In the genomic region with DNA sequence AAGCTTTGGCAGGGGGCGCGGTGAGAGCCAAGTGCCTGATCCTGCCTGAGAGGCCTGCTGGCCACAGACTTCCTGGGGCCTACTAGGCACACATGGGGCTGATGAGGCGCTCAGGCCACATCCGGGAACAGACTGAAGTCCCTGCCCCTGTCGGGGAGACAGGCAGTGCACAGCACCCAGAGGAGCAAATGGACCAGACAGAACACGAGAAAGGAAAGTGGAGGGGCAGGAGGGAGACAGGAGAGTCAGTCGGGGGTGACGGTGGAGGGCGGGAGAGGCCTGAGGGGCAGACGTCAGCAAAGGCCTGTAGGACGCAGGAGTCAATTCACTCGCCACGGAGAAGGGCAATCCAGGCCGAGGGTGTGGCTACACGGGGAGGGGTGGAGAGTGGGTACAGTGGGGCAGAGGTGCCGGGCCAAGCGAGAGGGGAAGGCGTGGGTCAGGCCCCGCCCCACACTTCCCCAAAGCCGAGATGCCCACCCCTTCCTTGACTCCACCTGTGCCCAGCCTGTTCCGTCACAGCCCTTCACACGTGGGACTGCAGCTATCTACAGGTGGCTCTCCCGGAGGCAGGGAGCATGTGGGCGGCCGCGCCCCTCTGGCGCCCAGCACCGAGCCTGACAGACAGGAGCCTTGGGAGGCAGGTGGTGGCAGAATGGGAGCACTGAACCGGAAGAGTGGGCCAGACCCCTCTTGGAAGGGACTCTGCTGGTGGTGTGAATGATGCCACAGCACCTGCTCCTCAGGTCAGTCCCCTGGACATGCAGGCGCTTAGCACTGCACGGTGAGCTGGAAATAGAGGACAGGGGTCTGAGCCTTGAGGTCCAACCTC, we compare ENCODE assay signal across 13 cellular contexts. TPM values are rescaled to one million over a fixed set of nuclear protein-coding genes. Genes with fewer than 3 reads are reported as not detected.
A peak's percentile ranks its signal among the peaks of the same experiment; 100 is the strongest.
DNase-seq lines count a peak whose midpoint lies in the region; ATAC-seq, FAIRE-seq and TF ChIP-seq lines count a peak whose summit lies in the region.
"Had no signal": no experiment of that assay in that cellular context is flagged by ENCODE, and none has a peak within 500 bp of the region (broad histone marks: within the 10 kb centered on the region; RNA-seq: fewer than 3 reads in every experiment).

No MANE protein-coding gene starts in this region.

- H3K9ac ChIP-seq in DND-41 (ENCODE audit: low read depth, low read length) (no peak overlapping the region), SK-N-SH (no peak overlapping the region)

- H3K4me2 ChIP-seq in DND-41 (ENCODE audit: insufficient read depth, low read length) (no peak overlapping the region), SK-N-SH (no peak overlapping the region)

- H3K4me3 ChIP-seq in DND-41 (ENCODE audit: low read depth in 1 of 2, low read length in 2 of 2) (no peak overlapping the region), SK-N-SH (ENCODE audit: low read depth in 2 of 2, low read length in 1 of 2) (no peak overlapping the region), pancreas (no peak overlapping the region)
- H3K4me3 ChIP-seq in effector memory CD4-positive, alpha-beta T cell (ENCODE audit: insufficient read depth, low read depth, low read length, poor library complexity, severe bottlenecking), result no peak overlapping the region
- H3K4me3 ChIP-seq: MG63 had no signal

- peaks cover 2% of the 10 kb centered on the region; the same call in 1 of the 2 replicates for H3K79me2 ChIP-seq in DND-41 (ENCODE audit: insufficient read depth, low read length)
- peaks cover 8% of the 10 kb centered on the region; the same call in 1 of the 2 replicates for H3K79me2 ChIP-seq in SK-N-SH (ENCODE audit: insufficient read depth)

- POLR2A ChIA-PET in SK-N-SH (lab: Yijun Ruan, JAX), result no interaction called here

- no peak for TF ChIP-seq CTCF in DND-41 (IDR thresholded peaks at IDR 0.05; ENCODE audit: borderline replicate concordance, extremely low read depth, low read length, poor library complexity, severe bottlenecking)
- no peak for TF ChIP-seq CTCF in SK-N-SH (IDR thresholded peaks at IDR 0.05)
- no peak for TF ChIP-seq CTCF in pancreas (IDR thresholded peaks at IDR 0.05)
- TF ChIP-seq CTCF in GM13977 (IDR thresholded peaks at IDR 0.05; ENCODE audit: extremely low read depth, insufficient read depth, missing control alignments), result no peak

- in situ Hi-C loops in GM13977 (cut with MboI; ENCODE audit: low pct_unique_long_range_greater_than_20kb, low sequenced_read_pairs, unreplicated experiment), result no loop called here

- H3K4me1 ChIP-seq in DND-41 (ENCODE audit: insufficient read depth, low read length), result no peaks in the 10 kb centered on the region; the same call in 1 of the 2 replicates
- peaks cover 0 to 2% of the 10 kb centered on the region in 2 experiments; a peak in 1 of 4 replicates for H3K4me1 ChIP-seq in SK-N-SH (ENCODE audit: control insufficient read depth in 1 of 2, insufficient read depth in 2 of 2, low read depth in 1 of 2, low read length in 1 of 2)
- H3K4me1 ChIP-seq in effector memory CD4-positive, alpha-beta T cell (ENCODE audit: control insufficient read depth, insufficient read depth, low read length, poor library complexity, severe bottlenecking), result no peaks in the 10 kb centered on the region
- no peaks in the 10 kb centered on the region for H3K4me1 ChIP-seq in pancreas

- no peak overlapping the region for H2AFZ ChIP-seq in DND-41 (ENCODE audit: low read depth, low read length)
- H2AFZ ChIP-seq in SK-N-SH (ENCODE audit: low read depth), result no peak overlapping the region

- TF ChIP-seq EP300 in SK-N-SH (IDR thresholded peaks at IDR 0.05; ENCODE audit: borderline replicate concordance in 1 of 2, low read depth in 1 of 2, low read length in 1 of 2), result no peak

- peaks cover 55% of the 10 kb centered on the region for H4K20me1 ChIP-seq in DND-41 (ENCODE audit: insufficient read depth, low read length)
- 0 out of 2 replicates have a peak, but pooled peaks cover 3% of the 10 kb centered on the region for H4K20me1 ChIP-seq in SK-N-SH (ENCODE audit: insufficient read depth)

- DNase-seq in DND-41, result no peak
- DNase-seq in SK-N-SH, result no peak
- DNase-seq in effector memory CD4-positive, alpha-beta T cell, result no peak
- peak in 3 of 6 donors; percentile 20 to 53 (median 30) for DNase-seq in pancreas
- DNase-seq in GM19240 (ENCODE audit: insufficient read length, low spot score), result no peak
- no peak for DNase-seq in GM13977 (ENCODE audit: low spot score)
- DNase-seq: anterior cingulate cortex, MG63, NCI-H526, T1000 had no signal

- H3K36me3 ChIP-seq in DND-41 (ENCODE audit: insufficient read depth, low read length) (peaks cover 97% of the 10 kb centered on the region), SK-N-SH (replicated peaks in 1 of 2; ENCODE audit: control insufficient read depth in 1 of 2, insufficient read depth in 2 of 2, low read length in 1 of 2) (peaks cover 42 to 82% of the 10 kb centered on the region in 2 experiments), pancreas (peaks cover 5 to 78% (median 47%) of the 10 kb centered on the region in 3 donors)
- H3K36me3 ChIP-seq in effector memory CD4-positive, alpha-beta T cell (ENCODE audit: control insufficient read depth, insufficient read depth, low read length), result peaks cover 87% of the 10 kb centered on the region

- intact Hi-C loops in pancreas (cut with DNase I), result no loop called here

- H3K27ac ChIP-seq in DND-41 (ENCODE audit: low read length), result no peak overlapping the region
- H3K27ac ChIP-seq in SK-N-SH (ENCODE audit: low read depth in 2 of 2, low read length in 1 of 2), result no peak overlapping the region; a peak in 1 of 4 replicates
- peak overlapping the region; percentile 28 for H3K27ac ChIP-seq in effector memory CD4-positive, alpha-beta T cell (ENCODE audit: insufficient read depth, low read length, poor library complexity, severe bottlenecking)
- H3K27ac ChIP-seq in pancreas, result no peak overlapping the region

- no peak for FAIRE-seq in pancreas (lab: Jason Lieb, UNC)
- FAIRE-seq: G401.6 had no signal

- WGBS in SK-N-SH (ENCODE audit: low lambda C conversion rate), result 87% methylated on average over 25 of the region's 31 CpGs
- 86 to 87% methylated on average over 27 to 31 of the region's 31 CpGs for whole genome bisulfite sequencing in pancreas, 2 donors

- H3K27me3 ChIP-seq in DND-41 (ENCODE audit: insufficient read depth, low read length, poor library complexity) (no peaks in the 10 kb centered on the region), SK-N-SH (ENCODE audit: insufficient read depth) (no peaks in the 10 kb centered on the region), pancreas (no peaks in the 10 kb centered on the region)
- H3K27me3 ChIP-seq in effector memory CD4-positive, alpha-beta T cell (replicated peaks; ENCODE audit: control insufficient read depth, insufficient read depth, low read length, poor library complexity, severe bottlenecking), result no peaks in the 10 kb centered on the region
- H3K27me3 ChIP-seq: MG63 had no signal

- no peaks in the 10 kb centered on the region for H3K9me2 ChIP-seq in SK-N-SH

- H3K9me3 ChIP-seq in DND-41 (ENCODE audit: insufficient read depth, low read length, severe bottlenecking), result no peaks in the 10 kb centered on the region
- no peaks in the 10 kb centered on the region for H3K9me3 ChIP-seq in SK-N-SH
- no peaks in the 10 kb centered on the region for H3K9me3 ChIP-seq in effector memory CD4-positive, alpha-beta T cell (ENCODE audit: control insufficient read depth, low read length)
- H3K9me3 ChIP-seq in pancreas, result no peaks in the 10 kb centered on the region
- H3K9me3 ChIP-seq: MG63 had no signal

- ATAC-seq in DND-41 (ENCODE audit: insufficient read depth, low read depth) (peak; percentile 17; the same call in 1 of the 3 replicates), pancreas (peak in 3 of 4 donors; percentile 10 to 45 (median 27)), GM18870 (IDR thresholded peaks at IDR 0.05; ENCODE audit: unreplicated experiment) (no peak), HG02610 (IDR thresholded peaks at IDR 0.05; ENCODE audit: unreplicated experiment) (no peak)

- CTCF ChIA-PET in SK-N-SH (lab: Yijun Ruan, JAX), result interaction anchor here (0.8 to 3.8 kb wide), 2 partner anchors 12 to 35 kb away, joined by 3 to 30 read pairs; no protein-coding TSS in a partner anchor

- peaks cover 3% of the 10 kb centered on the region for H3F3A ChIP-seq in SK-N-SH (replicated peaks; ENCODE audit: insufficient read depth)

- TF ChIP-seq RAD21 in SK-N-SH (IDR thresholded peaks at IDR 0.05; ENCODE audit: low read length), result no peak

TF ChIP-seq in SK-N-SH, 30 proteins besides CTCF, POLR2A, EP300 and RAD21 (continues in another document):
- TF ChIP-seq REST (IDR thresholded peaks at IDR 0.05; ENCODE audit: low read depth, low read length), result no peak

RNA-seq across cellular contexts. Expression of gene NOP14, which starts 20.5 kb away (rescaled TPM):
- 7.5 and 9.8 TPM in 2 replicates for polyA plus RNA-seq in SK-N-SH (2012; rRNA removed)
- 9.9 and 12.4 TPM in 2 replicates for polyA plus RNA-seq in SK-N-SH (2012; cell fraction: cytosol; rRNA removed)
- 11.4 and 12.0 TPM in 2 replicates for polyA plus RNA-seq in SK-N-SH (2012; cell fraction: nucleus; rRNA removed)
- total RNA-seq in pancreas, result 10 to 100 TPM; 15.2 to 31.0 (median 19.1) TPM
- 10 to 100 TPM; 11.1 to 15.9 TPM for polyA plus RNA-seq in pancreas

RNA-seq across cellular contexts. Expression of gene GRK4, which starts 20.6 kb away (rescaled TPM):
- 2.2 and 2.7 TPM in 2 replicates for polyA plus RNA-seq in SK-N-SH (2012; rRNA removed)
- polyA plus RNA-seq in SK-N-SH (2012; cell fraction: cytosol; rRNA removed), result 2.2 and 2.9 TPM in 2 replicates
- 3.4 and 4.5 TPM in 2 replicates for polyA plus RNA-seq in SK-N-SH (2012; cell fraction: nucleus; rRNA removed)
- 1 to 10 TPM; 4.6 to 6.3 (median 5.3) TPM for total RNA-seq in pancreas
- 1 to 10 TPM; 7.5 to 9.7 TPM for polyA plus RNA-seq in pancreas

Comparison
In these comparisons a context has a peak if more than half of its experiments do, and no peak if none do; other contexts are left out.
1. ATAC-seq: peak in DND-41 (single experiment) and pancreas (3 of 4); none in GM18870 (single experiment) and HG02610 (single experiment).